Comparison of ENCODE assay signal across 15 cellular contexts in genomic region chr14:104858811-104859426, GRCh38. TPM values are rescaled to one million over a fixed set of nuclear protein-coding genes. Genes with fewer than 3 reads are reported as not detected.
DNase-seq lines count a peak whose midpoint lies in the region; ATAC-seq and TF ChIP-seq lines count a peak whose summit lies in the region.
"Had no signal": no experiment of that assay in that cellular context is flagged by ENCODE, and none has a peak within 500 bp of the region (broad histone marks: within the 10 kb centered on the region; RNA-seq: fewer than 3 reads in every experiment).

No MANE protein-coding gene starts in this region.

- H3K4me3 ChIP-seq in right cardiac atrium (ENCODE audit: low read length) (no peak overlapping the region), spleen (no peak overlapping the region)
- H3K4me3 ChIP-seq: BLaER1, HAP-1 had no signal

- H3K27me3 ChIP-seq in right cardiac atrium (ENCODE audit: control insufficient read depth, insufficient read depth) = no peaks in the 10 kb centered on the region
- H3K27me3 ChIP-seq in spleen (replicated peaks in 1 of 7) = peaks cover 0 to 16% (median 6%) of the 10 kb centered on the region in 7 donors

- TF ChIP-seq CTCF in spleen (IDR thresholded peaks at IDR 0.05 in 8 of 11, conservative IDR thresholded peaks at IDR 0.05 in 3 of 11) (no peak), mesothelial cell of epicardium (IDR thresholded peaks at IDR 0.05; ENCODE audit: unreplicated experiment) (no peak)

- no peaks in the 10 kb centered on the region for H3K36me3 Mint-ChIP-seq in mesothelial cell of epicardium
- no peaks in the 10 kb centered on the region for H3K36me3 Mint-ChIP-seq in activated CD4-positive, alpha-beta T cell treated with anti-CD3 and anti-CD28 coated beads for 36 hours (ENCODE audit: low read depth)
- H3K36me3 Mint-ChIP-seq: CD14-positive monocyte; CD4-positive, alpha-beta memory T cell had no signal

- no peaks in the 10 kb centered on the region for H3K9me3 Mint-ChIP-seq in mesothelial cell of epicardium
- no peaks in the 10 kb centered on the region for H3K9me3 Mint-ChIP-seq in activated CD4-positive, alpha-beta T cell treated with anti-CD3 and anti-CD28 coated beads for 36 hours (ENCODE audit: low read depth)
- H3K9me3 Mint-ChIP-seq: CD4-positive, alpha-beta memory T cell had no signal

- TF ChIP-seq POLR2A in spleen (IDR thresholded peaks at IDR 0.05) = no peak

- H3K9me3 ChIP-seq in right cardiac atrium (ENCODE audit: control insufficient read depth, low read length) = no peaks in the 10 kb centered on the region
- no peaks in the 10 kb centered on the region for H3K9me3 ChIP-seq in spleen
- H3K9me3 ChIP-seq: HAP-1 had no signal

- H3K36me3 ChIP-seq in spleen = no peaks in the 10 kb centered on the region
- H3K36me3 ChIP-seq: BLaER1, HAP-1 had no signal

- H3K27ac ChIP-seq in right cardiac atrium (ENCODE audit: low read length) (no peak overlapping the region), spleen (no peak overlapping the region)
- H3K27ac ChIP-seq: BLaER1 had no signal

- H3K4me1 Mint-ChIP-seq in mesothelial cell of epicardium = no peaks in the 10 kb centered on the region
- no peaks in the 10 kb centered on the region for H3K4me1 Mint-ChIP-seq in activated CD4-positive, alpha-beta T cell treated with anti-CD3 and anti-CD28 coated beads for 36 hours
- H3K4me1 Mint-ChIP-seq: CD14-positive monocyte had no signal

- 80% methylated on average over 8 of the region's 8 CpGs for WGBS in right cardiac atrium
- 74 to 81% (median 80%) methylated on average over 8 of the region's 8 CpGs for WGBS in spleen, 5 donors

- H3K27me3 Mint-ChIP-seq in mesothelial cell of epicardium (ENCODE audit: low read depth) = peaks cover 1% of the 10 kb centered on the region
- H3K27me3 Mint-ChIP-seq in activated CD4-positive, alpha-beta T cell treated with anti-CD3 and anti-CD28 coated beads for 36 hours = peaks cover 5% of the 10 kb centered on the region
- H3K27me3 Mint-ChIP-seq: CD4-positive, alpha-beta memory T cell had no signal

- no peak for ATAC-seq in right cardiac atrium
- no peak for ATAC-seq in left lobe of liver
- no peak for ATAC-seq in activated CD4-positive, alpha-beta T cell treated with anti-CD3 and anti-CD28 coated beads for 36 hours
- no peak for ATAC-seq in GM19035 (IDR thresholded peaks at IDR 0.05; ENCODE audit: unreplicated experiment)

- DNase-seq in cardiac septum (ENCODE audit: low spot score) = peak; percentile 50
- no peak for DNase-seq in right cardiac atrium
- peak; percentile 10 for DNase-seq in left lobe of liver (ENCODE audit: low spot score)
- DNase-seq in spleen = peak; percentile 5
- DNase-seq in mesothelial cell of epicardium (ENCODE audit: low spot score in 2 of 2, unreplicated experiment in 2 of 2) = no peak
- no peak for DNase-seq in OCI-M1 (lab: John Stamatoyannopoulos, UW)
- no peak for DNase-seq in activated CD4-positive, alpha-beta T cell treated with anti-CD3 and anti-CD28 coated beads for 36 hours
- DNase-seq: 8988T; CD4-positive, alpha-beta memory T cell; DMS79 treated with DMSO at 0.1 percent for 48 hours; GF-D8 had no signal

- H3K27ac Mint-ChIP-seq in mesothelial cell of epicardium = no peak overlapping the region
- no peak overlapping the region for H3K27ac Mint-ChIP-seq in activated CD4-positive, alpha-beta T cell treated with anti-CD3 and anti-CD28 coated beads for 36 hours
- H3K27ac Mint-ChIP-seq: CD14-positive monocyte; CD4-positive, alpha-beta memory T cell had no signal

- intact Hi-C loops in cardiac septum (cut with DNase I) (no loop called here), right cardiac atrium (cut with DNase I) (no loop called here), spleen (cut with DNase I; ENCODE audit: low total_unique reads) (no loop called here)
- intact Hi-C loops in activated CD4-positive, alpha-beta T cell treated with anti-CD3 and anti-CD28 coated beads for 36 hours (cut with DNase I, micrococcal nuclease) = no loop called here

- CTCF ChIA-PET in activated CD4-positive, alpha-beta T cell treated with anti-CD3 and anti-CD28 coated beads for 36 hours (lab: Charles Lee) = no interaction called here

- H3K4me1 ChIP-seq in right cardiac atrium (ENCODE audit: control insufficient read depth, insufficient read depth, low read length) = no peaks in the 10 kb centered on the region
- H3K4me1 ChIP-seq in spleen = peaks cover 0 to 1% (median 0%) of the 10 kb centered on the region in 6 donors
- H3K4me1 ChIP-seq: BLaER1, HAP-1 had no signal

- POLR2A ChIA-PET in activated CD4-positive, alpha-beta T cell treated with anti-CD3 and anti-CD28 coated beads for 36 hours (lab: Charles Lee) = no interaction called here

- no peak overlapping the region for H3K4me3 Mint-ChIP-seq in mesothelial cell of epicardium
- H3K4me3 Mint-ChIP-seq in activated CD4-positive, alpha-beta T cell treated with anti-CD3 and anti-CD28 coated beads for 36 hours = no peak overlapping the region
- H3K4me3 Mint-ChIP-seq: CD14-positive monocyte; CD4-positive, alpha-beta memory T cell had no signal

RNA-seq across cellular contexts. Expression of gene CEP170B, which starts 6.1 kb away (rescaled TPM):
- 19.2 TPM for total RNA-seq in cardiac septum
- 10 to 100 TPM; 10.4 to 19.1 (median 11.9) TPM for total RNA-seq in right cardiac atrium
- 8.4 TPM for polyA plus RNA-seq in right cardiac atrium
- total RNA-seq in left lobe of liver = 22.9 TPM
- 10 to 100 TPM in 1 of 7 donors, 1 to 10 TPM in 6; 5.2 to 12.6 (median 5.9) TPM for total RNA-seq in spleen
- polyA plus RNA-seq in spleen = 1 to 10 TPM in 1 of 3 donors, under 1 TPM in 2; 0.58 to 3.8 (median 0.72) TPM
- 28.3 to 29.2 TPM (median 28.4 TPM) in 3 replicates for total RNA-seq in mesothelial cell of epicardium
- 1 to 10 TPM; 3.9 to 4.0 TPM for total RNA-seq in activated CD4-positive, alpha-beta T cell treated with anti-CD3 and anti-CD28 coated beads for 36 hours
- polyA plus RNA-seq: CD14-positive monocyte had no signal

RNA-seq across cellular contexts. Expression of gene ZBTB42, which starts 58.0 kb away (rescaled TPM):
- total RNA-seq in cardiac septum (8.6 TPM), right cardiac atrium (1 to 10 TPM; 6.0 to 7.7 (median 6.6) TPM), left lobe of liver (4.9 TPM), spleen (10 to 100 TPM in 1 of 7 donors, 1 to 10 TPM in 6; 4.2 to 11.5 (median 7.9) TPM), mesothelial cell of epicardium (5.8 to 6.7 TPM (median 6.2 TPM) in 3 replicates)
- polyA plus RNA-seq in right cardiac atrium (5.3 TPM), spleen (1 to 10 TPM in 2 of 3 donors, under 1 TPM in 1; 0.74 to 2.9 (median 1.1) TPM)
- total RNA-seq in activated CD4-positive, alpha-beta T cell treated with anti-CD3 and anti-CD28 coated beads for 36 hours = 1 to 10 TPM; 1.5 to 2.0 TPM

Comparison
In these comparisons a context has a peak if more than half of its experiments do, and no peak if none do; other contexts are left out.
1. DNase-seq: peak in cardiac septum (single experiment), left lobe of liver (single experiment) and spleen (single experiment); none in right cardiac atrium (0 of 3), mesothelial cell of epicardium (0 of 2), OCI-M1 (single experiment) and activated CD4-positive, alpha-beta T cell treated with anti-CD3 and anti-CD28 coated beads for 36 hours (single experiment).